ENCODE assay signal across 28 cellular contexts in the genomic region with DNA sequence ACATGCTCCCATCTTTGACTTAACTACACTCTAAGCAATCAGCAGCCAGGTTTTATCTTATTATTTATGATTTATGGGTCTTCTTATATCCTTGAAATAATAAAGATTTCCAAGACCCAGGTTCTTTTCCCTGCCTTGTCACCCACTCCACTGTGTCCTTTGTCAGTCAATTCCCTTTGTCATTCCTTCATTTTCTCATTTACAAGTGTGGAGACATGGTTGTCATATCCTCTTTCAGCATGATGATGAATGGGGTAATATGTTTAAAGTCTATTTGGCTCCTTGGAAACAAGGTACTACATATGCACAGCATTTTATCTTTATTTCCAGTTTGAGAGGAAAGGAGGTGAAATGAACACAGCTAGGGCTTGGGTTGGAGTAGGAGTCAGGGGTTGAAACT.
"Had no signal": no experiment of that assay in that cellular context is flagged by ENCODE, and none has a peak within 500 bp of the region (broad histone marks: within the 10 kb centered on the region; RNA-seq: fewer than 3 reads in every experiment).

No MANE protein-coding gene starts in this region.

- H3K4me3 ChIP-seq: ascending aorta, cardiac muscle cell had no signal

- H3K36me3 ChIP-seq: ascending aorta, cardiac muscle cell had no signal

- H3K9me3 ChIP-seq: ascending aorta had no signal

- H3K27ac ChIP-seq: ascending aorta, cardiac muscle cell, VCaP had no signal

- DNase-seq: activated B cell treated with CpG ODN at 0.5 μM for 24 hours; activated CD4-positive, alpha-beta memory T cell treated with anti-CD3 and anti-CD28 coated beads for 36 hours; activated CD4-positive, alpha-beta T cell treated with anti-CD3 and anti-CD28 coated beads for 4 hours; activated CD4-positive, alpha-beta T cell treated with anti-CD3 and anti-CD28 coated beads, Interleukin-2, amount 10 ng/mL, durations not matched to agents 24 days and 14 days; activated CD4-positive, alpha-beta T cell treated with anti-CD3 and anti-CD28 coated beads, Interleukin-2, amount 50 U/mL, for 1 hour; activated CD4-positive, alpha-beta T cell treated with anti-CD3 and anti-CD28 coated beads, Interleukin-2, amount 50 U/mL, for 4 hours; activated CD4-positive, CD25-positive, alpha-beta regulatory T cell treated with anti-CD3 and anti-CD28 coated beads, Interleukin-2, amount 50 U/mL, for 72 hours; activated CD8-positive, alpha-beta memory T cell treated with anti-CD3 and anti-CD28 coated beads, Interleukin-2, amount 50 U/mL, for 4 hours; activated CD8-positive, alpha-beta T cell treated with anti-CD3 and anti-CD28 coated beads for 36 hours; activated gamma-delta T cell; activated naive CD4-positive, alpha-beta T cell treated with anti-CD3 and anti-CD28 coated beads, Interleukin-2, amount 10 ng/mL, durations not matched to agents 7 days and 5 days; activated naive CD4-positive, alpha-beta T cell treated with Interleukin-2 at 50 U/mL for 16 hours; activated naive CD8-positive, alpha-beta T cell treated with anti-CD3 and anti-CD28 coated beads, Interleukin-2, amount 10 ng/mL, durations not matched to agents 7 days and 5 days; activated naive CD8-positive, alpha-beta T cell treated with anti-CD3 and anti-CD28 coated beads, Interleukin-2, amount 50 U/mL, for 24 hours; activated T-cell treated with anti-CD3 and anti-CD28 coated beads for 4 hours; activated T-cell treated with anti-CD3 and anti-CD28 coated beads, Interleukin-2, amount 50 U/mL, for 1 hour; activated T-cell treated with anti-CD3 and anti-CD28 coated beads, Interleukin-2, amount 50 U/mL, for 4 hours; activated T-cell treated with anti-CD3 and anti-CD28 coated beads, Interleukin-2, amount 50 U/mL, for 72 hours; amygdala; anterior cingulate cortex; caudate nucleus; cerebellar nuclear complex; T-helper 1 cell; T-helper 2 cell; T-helper 9 cell had no signal

- H3K27me3 ChIP-seq: ascending aorta, cardiac muscle cell had no signal
